In the genomic region with DNA sequence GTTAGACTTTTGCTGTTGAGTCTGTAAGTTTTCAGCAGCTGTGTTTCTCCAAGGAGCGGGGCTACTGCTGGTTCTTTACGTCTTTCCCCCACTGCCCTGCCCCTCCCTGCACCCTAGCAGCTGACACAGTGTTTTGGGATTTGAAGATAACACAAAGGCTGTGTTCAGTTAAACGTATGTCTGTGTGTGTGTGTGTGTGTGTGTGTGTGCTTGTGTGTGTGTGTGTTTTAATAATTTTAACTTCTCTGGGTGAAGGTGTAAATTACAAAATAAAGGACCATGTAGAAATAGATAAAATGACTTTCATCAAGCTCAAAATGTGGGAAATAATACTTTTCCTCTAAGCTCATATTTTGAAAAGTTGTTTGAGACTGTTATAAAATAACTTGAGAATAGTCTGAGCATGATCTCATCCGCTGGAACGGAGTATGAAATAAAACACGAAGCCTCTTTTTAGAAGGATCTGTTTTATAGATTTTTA, we compare ENCODE assay signal across 8 cellular contexts. TPM values are rescaled to one million over a fixed set of nuclear protein-coding genes. Genes with fewer than 3 reads are reported as not detected.
DNase-seq lines count a peak whose midpoint lies in the region; FAIRE-seq and TF ChIP-seq lines count a peak whose summit lies in the region.
"Had no signal": no experiment of that assay in that cellular context is flagged by ENCODE, and none has a peak within 500 bp of the region (broad histone marks: within the 10 kb centered on the region; RNA-seq: fewer than 3 reads in every experiment).

No MANE protein-coding gene starts in this region.

- no peak for TF ChIP-seq POLR2A in endothelial cell of umbilical vein (IDR thresholded peaks at IDR 0.05; ENCODE audit: low read depth, low read length)

- POLR2A ChIA-PET in RWPE1 (lab: Yijun Ruan, JAX; ENCODE audit: low non-redundant PET) (interaction anchor here (0.8 kb wide), 1 partner anchor 9 kb away, joined by 9 read pairs; no protein-coding TSS in a partner anchor), endothelial cell of umbilical vein (lab: Charles Lee) (interaction anchor here (0.6 to 2.0 kb wide), 5 partner anchors 9 to 90 kb away, joined by 3 to 7 read pairs (median 5); a partner anchor contains a TSS)

- H3K4me1 ChIP-seq in endothelial cell of umbilical vein (ENCODE audit: control insufficient read depth, extremely low read depth, insufficient read depth, low read length) (peaks cover 62% of the 10 kb centered on the region), mesodermal cell (ENCODE audit: control insufficient read depth, insufficient read depth, low read length, poor library complexity, severe bottlenecking) (peaks cover 42% of the 10 kb centered on the region), urinary bladder (ENCODE audit: insufficient read depth) (no peaks in the 10 kb centered on the region)

- no peak overlapping the region for H3K27ac Mint-ChIP-seq in activated naive CD4-positive, alpha-beta T cell treated with anti-CD3 and anti-CD28 coated beads for 36 hours
- H3K27ac Mint-ChIP-seq: T-helper 2 cell treated with Interferon-gamma antibody and Interleukin-4, amounts not matched to agents 5 μg/mL and 100 μg/mL, for 36 hours had no signal

- no peaks in the 10 kb centered on the region for H3K9me3 ChIP-seq in endothelial cell of umbilical vein (replicated peaks; ENCODE audit: control insufficient read depth, insufficient read depth, low read length)
- no peaks in the 10 kb centered on the region for H3K9me3 ChIP-seq in mesodermal cell (ENCODE audit: control insufficient read depth, low read length)

- peaks cover 71% of the 10 kb centered on the region for H3K79me2 ChIP-seq in endothelial cell of umbilical vein (ENCODE audit: control insufficient read depth, insufficient read depth, low read length)

- no peaks in the 10 kb centered on the region for H3K27me3 ChIP-seq in endothelial cell of umbilical vein (ENCODE audit: control insufficient read depth in 2 of 2, insufficient read depth in 2 of 2, low read length in 2 of 2)

- H3K27ac ChIP-seq in RWPE1 (peak overlapping the region; percentile 97), endothelial cell of umbilical vein (ENCODE audit: insufficient read depth, low read depth, low read length) (peak overlapping the region; percentile 95), mesodermal cell (ENCODE audit: low read depth, low read length, severe bottlenecking) (peak overlapping the region; percentile 93), urinary bladder (ENCODE audit: low read depth) (peak overlapping the region; percentile 33)

- H3K4me2 ChIP-seq in endothelial cell of umbilical vein (ENCODE audit: insufficient read depth, low read length), result peak overlapping the region; percentile 81

- no peaks in the 10 kb centered on the region for H3K9me1 ChIP-seq in endothelial cell of umbilical vein (replicated peaks; ENCODE audit: control insufficient read depth, extremely low read depth, insufficient read depth, low read length)

- H3K4me1 Mint-ChIP-seq in activated naive CD4-positive, alpha-beta T cell treated with anti-CD3 and anti-CD28 coated beads for 36 hours (ENCODE audit: low read depth), result peaks cover 8% of the 10 kb centered on the region

- H3K9ac ChIP-seq in endothelial cell of umbilical vein (replicated peaks; ENCODE audit: extremely low read depth, insufficient read depth, low read length), result peak overlapping the region; percentile 73

- TF ChIP-seq CTCF in RWPE1 (conservative IDR thresholded peaks at IDR 0.05; ENCODE audit: low read depth), result no peak
- no peak for TF ChIP-seq CTCF in endothelial cell of umbilical vein (IDR thresholded peaks at IDR 0.05; ENCODE audit: extremely low read depth in 1 of 2, insufficient read depth in 1 of 2, low read depth in 1 of 2, low read length in 2 of 2)

- H3K36me3 Mint-ChIP-seq in activated naive CD4-positive, alpha-beta T cell treated with anti-CD3 and anti-CD28 coated beads for 36 hours (ENCODE audit: low read depth), result no peaks in the 10 kb centered on the region

- BruUV-seq in endothelial cell of umbilical vein (replicated peaks; lab: Mats Ljungman, UMichigan), result TSS peak; percentile 20

- H4K20me1 ChIP-seq in endothelial cell of umbilical vein (replicated peaks; ENCODE audit: control insufficient read depth, extremely low read depth, insufficient read depth, low read length), result no peaks in the 10 kb centered on the region

- intact Hi-C loops in endothelial cell of umbilical vein (cut with micrococcal nuclease), result loop anchor here (1.0 to 5.0 kb wide), 3 partner anchors 12 to 394 kb away; no protein-coding TSS in a partner anchor
- intact Hi-C loops in activated naive CD4-positive, alpha-beta T cell treated with anti-CD3 and anti-CD28 coated beads for 36 hours (cut with micrococcal nuclease), result no loop called here

- no peaks in the 10 kb centered on the region for H3K9me3 Mint-ChIP-seq in activated naive CD4-positive, alpha-beta T cell treated with anti-CD3 and anti-CD28 coated beads for 36 hours
- H3K9me3 Mint-ChIP-seq: T-helper 2 cell treated with Interferon-gamma antibody and Interleukin-4, amounts not matched to agents 5 μg/mL and 100 μg/mL, for 36 hours had no signal

- no peaks in the 10 kb centered on the region for H3K27me3 Mint-ChIP-seq in activated naive CD4-positive, alpha-beta T cell treated with anti-CD3 and anti-CD28 coated beads for 36 hours (ENCODE audit: low read depth)

- no peak overlapping the region for H3K4me3 Mint-ChIP-seq in activated naive CD4-positive, alpha-beta T cell treated with anti-CD3 and anti-CD28 coated beads for 36 hours
- H3K4me3 Mint-ChIP-seq: T-helper 2 cell treated with Interferon-gamma antibody and Interleukin-4, amounts not matched to agents 5 μg/mL and 100 μg/mL, for 36 hours had no signal

- DNase-seq in RWPE1 (ENCODE audit: low spot score), result peak; percentile 56
- DNase-seq in endothelial cell of umbilical vein (ENCODE audit: low read depth, low spot score), result peak; percentile 73
- no peak for DNase-seq in NCI-H748 (lab: John Stamatoyannopoulos, UW; ENCODE audit: unreplicated experiment)
- DNase-seq in activated naive CD4-positive, alpha-beta T cell treated with anti-CD3 and anti-CD28 coated beads for 36 hours, result no peak
- DNase-seq in UCSD-AML1 (lab: John Stamatoyannopoulos, UW; ENCODE audit: unreplicated experiment), result no peak

- CTCF ChIA-PET in RWPE1 (lab: Yijun Ruan, JAX) (interaction anchor here (0.6 to 1.3 kb wide), 7 partner anchors 21 to 162 kb away, joined by 3 to 6 read pairs (median 3); a partner anchor contains a TSS), endothelial cell of umbilical vein (lab: Charles Lee) (interaction anchor here (0.8 to 2.4 kb wide), 16 partner anchors 10 to 201 kb away, joined by 3 to 16 read pairs (median 5); a partner anchor contains a TSS)
- CTCF ChIA-PET in activated naive CD4-positive, alpha-beta T cell treated with anti-CD3 and anti-CD28 coated beads for 36 hours (lab: Charles Lee), result interaction anchor here (0.6 to 1.6 kb wide), 5 partner anchors 12 to 164 kb away, joined by 3 to 5 read pairs (median 3); no protein-coding TSS in a partner anchor

- H3K36me3 ChIP-seq in endothelial cell of umbilical vein (ENCODE audit: control insufficient read depth in 2 of 2, extremely low read depth in 1 of 2, insufficient read depth in 2 of 2, low read length in 2 of 2) (no peaks in the 10 kb centered on the region), mesodermal cell (ENCODE audit: control insufficient read depth, insufficient read depth, low read length) (peaks cover 14% of the 10 kb centered on the region), urinary bladder (ENCODE audit: insufficient read depth) (no peaks in the 10 kb centered on the region)

- H2AFZ ChIP-seq in endothelial cell of umbilical vein (ENCODE audit: low read depth, low read length), result no peak overlapping the region

- FAIRE-seq in endothelial cell of umbilical vein (lab: Jason Lieb, UNC), result peak; percentile 71

- H3K4me3 ChIP-seq in endothelial cell of umbilical vein (replicated peaks in 1 of 3; ENCODE audit: insufficient read depth in 1 of 3, low read depth in 1 of 3, low read length in 3 of 3) (peak overlapping the region in 1 of 3 experiments; percentile 56), mesodermal cell (ENCODE audit: extremely low read depth, insufficient read depth, low read length, poor library complexity, severe bottlenecking) (no peak overlapping the region), urinary bladder (ENCODE audit: low read depth, low read length) (no peak overlapping the region)

- 88 to 93% methylated on average over 3 to 4 of the region's 6 CpGs for WGBS in mesodermal cell (ENCODE audit: insufficient coverage in 2 of 2), 2 experiments
- 10% methylated on average over 6 of the region's 6 CpGs for WGBS in urinary bladder

- dilution Hi-C loops in endothelial cell of umbilical vein (cut with MboI; ENCODE audit: extremely low pct_ligation_motif_present, low sequenced_read_pairs), result no loop called here

RNA-seq across cellular contexts. Expression of a gene that starts 10.9 kb away (rescaled TPM):
- total RNA-seq in endothelial cell of umbilical vein (79.2 and 87.1 TPM in 2 replicates), urinary bladder (46.5 TPM)
- polyA plus RNA-seq in endothelial cell of umbilical vein (31.1 and 32.1 TPM in 2 replicates), urinary bladder (125 TPM)
- polyA plus RNA-seq in endothelial cell of umbilical vein (2011; cell fraction: cytosol; rRNA removed), result 34.6 and 35.8 TPM in 2 replicates
- polyA plus RNA-seq in endothelial cell of umbilical vein (2011; cell fraction: nucleus; rRNA removed), result 51.9 and 57.9 TPM in 2 replicates
- 60.7 and 65.3 TPM in 2 replicates for polyA plus RNA-seq in endothelial cell of umbilical vein (2012)
- 61.8 and 64.1 TPM in 2 replicates for polyA minus RNA-seq in endothelial cell of umbilical vein
- 54.0 TPM for polyA minus RNA-seq in endothelial cell of umbilical vein (2011; cell fraction: cytosol; rRNA and poly(A)+ RNA removed)
- polyA minus RNA-seq in endothelial cell of umbilical vein (2011; cell fraction: nucleus; rRNA and poly(A)+ RNA removed), result 37.1 and 47.0 TPM in 2 replicates
- 64.2 TPM for polyA plus RNA-seq in mesodermal cell (2013, experiment 1 of 2)
- 57.6 TPM for polyA plus RNA-seq in mesodermal cell (2013, experiment 2 of 2)
- 10 to 100 TPM; 25.7 to 26.1 TPM for total RNA-seq in activated naive CD4-positive, alpha-beta T cell treated with anti-CD3 and anti-CD28 coated beads for 36 hours

RNA-seq across cellular contexts. Expression of a gene that starts 50.7 kb away (rescaled TPM):
- not detected in 2 replicates for total RNA-seq in endothelial cell of umbilical vein
- polyA plus RNA-seq in endothelial cell of umbilical vein, result not detected in 2 replicates
- not detected in 2 replicates for polyA plus RNA-seq in endothelial cell of umbilical vein (2011; cell fraction: cytosol; rRNA removed)
- not detected in 2 replicates for polyA plus RNA-seq in endothelial cell of umbilical vein (2011; cell fraction: nucleus; rRNA removed)
- polyA plus RNA-seq in endothelial cell of umbilical vein (2012), result 0.46 TPM in 1 of 2 replicates, not detected in the other
- polyA minus RNA-seq in endothelial cell of umbilical vein, result not detected in 2 replicates
- not detected for polyA minus RNA-seq in endothelial cell of umbilical vein (2011; cell fraction: cytosol; rRNA and poly(A)+ RNA removed)
- polyA minus RNA-seq in endothelial cell of umbilical vein (2011; cell fraction: nucleus; rRNA and poly(A)+ RNA removed), result not detected in 2 replicates
- polyA plus RNA-seq in mesodermal cell (2013, experiment 1 of 2), result not detected
- polyA plus RNA-seq in mesodermal cell (2013, experiment 2 of 2), result not detected
- total RNA-seq in urinary bladder, result not detected
- 0.15 TPM for polyA plus RNA-seq in urinary bladder
- not detected for total RNA-seq in activated naive CD4-positive, alpha-beta T cell treated with anti-CD3 and anti-CD28 coated beads for 36 hours

Comparison
In these comparisons a context has a peak if more than half of its experiments do, and no peak if none do; other contexts are left out.
1. DNase-seq: peak in RWPE1 (single experiment) and endothelial cell of umbilical vein (single experiment); none in NCI-H748 (single experiment), activated naive CD4-positive, alpha-beta T cell treated with anti-CD3 and anti-CD28 coated beads for 36 hours (single experiment) and UCSD-AML1 (single experiment).
2. H3K27ac ChIP-seq: peak in every context shown above with its lines; median percentile 97 in RWPE1; 95 in endothelial cell of umbilical vein; 93 in mesodermal cell; 33 in urinary bladder.